ENCODE assay signal across 29 cellular contexts in the genomic region with DNA sequence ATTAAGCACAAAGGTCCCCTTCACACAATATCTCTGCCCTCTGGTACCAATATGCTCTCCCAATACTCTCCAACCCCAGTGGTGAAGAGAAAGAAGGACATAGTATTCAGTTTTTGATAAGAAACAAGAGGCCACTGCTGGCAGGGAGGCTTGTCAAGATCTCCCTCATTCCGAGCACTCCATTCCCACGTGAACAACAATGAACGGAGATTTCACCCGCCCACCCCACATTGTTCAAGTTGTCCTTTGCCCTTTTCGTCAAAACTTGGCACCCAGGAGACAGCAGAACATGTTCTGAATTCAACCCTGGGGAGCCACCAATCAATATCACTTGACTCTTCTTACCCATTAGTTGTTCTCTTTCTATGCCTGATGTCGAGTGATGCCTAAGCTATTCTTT.
"Had no signal": no experiment of that assay in that cellular context is flagged by ENCODE, and none has a peak within 500 bp of the region (broad histone marks: within the 10 kb centered on the region; RNA-seq: fewer than 3 reads in every experiment).

No MANE protein-coding gene starts in this region.

- H3K4me3 ChIP-seq: heart left ventricle, left ventricle myocardium inferior, lung, mucosa of descending colon, pancreas, prostate gland, sigmoid colon, spleen, tibial nerve, upper lobe of right lung had no signal

- H3K27ac ChIP-seq: heart left ventricle, left ventricle myocardium inferior, pancreas, prostate gland, sigmoid colon, spleen, tibial nerve, upper lobe of right lung had no signal

- ATAC-seq: heart left ventricle; left colon; mucosa of descending colon; naive thymus-derived CD8-positive, alpha-beta T cell; pancreas; right cardiac atrium; stimulated activated memory B cell treated with anti-CD40 and anti-IgM and Interleukin-4, amounts not matched to agents 10 μg/mL and 1 μg/mL and 100 μg/mL, for 72 hours; stimulated activated naive CD8-positive, alpha-beta T cell treated with anti-CD3 and anti-CD28 coated beads, Interleukin-15, amount 100 ng/mL, for 72 hours; upper lobe of right lung had no signal

- H3K36me3 ChIP-seq: heart left ventricle, left ventricle myocardium inferior, pancreas, prostate gland, sigmoid colon, spleen, tibial nerve, upper lobe of right lung had no signal

- H3K9me3 ChIP-seq: left ventricle myocardium inferior, mucosa of descending colon, pancreas, prostate gland, sigmoid colon, spleen, tibial nerve, upper lobe of right lung had no signal

- DNase-seq: heart left ventricle; hypothalamus; immature natural killer cell; kidney; left colon; left ventricle myocardium inferior; midbrain; mucosa of descending colon; naive thymus-derived CD8-positive, alpha-beta T cell; nucleus accumbens; pancreas; posterior cingulate gyrus; retina; right cardiac atrium; sigmoid colon; small intestine; spleen; stimulated activated CD4-positive, alpha-beta T cell treated with anti-CD3 and anti-CD28 coated beads, Interleukin-1b, Interleukin-23, amount 100 ng/mL, for 48 hours; stimulated activated CD4-positive, alpha-beta T cell treated with anti-CD3 and anti-CD28 coated beads, Interleukin-2, amount 100 ng/mL, for 48 hours; stimulated activated CD4-positive, alpha-beta T cell treated with anti-CD3 and anti-CD28 coated beads, Interleukin-4, amount 100 ng/mL, for 4 hours; stimulated activated CD8-positive, alpha-beta memory T cell treated with anti-CD3 and anti-CD28 coated beads, Interleukin-4, amount 100 ng/mL, for 48 hours; stimulated activated naive CD4-positive, alpha-beta T cell treated with Interleukin-2 at 50 U/mL for 16 hours; stimulated activated naive CD8-positive, alpha-beta T cell treated with anti-CD3 and anti-CD28 coated beads, Interleukin-15, amount 100 ng/mL, for 72 hours; substantia nigra; upper lobe of right lung had no signal

- H3K4me1 ChIP-seq: heart left ventricle, left ventricle myocardium inferior, pancreas, prostate gland, sigmoid colon, spleen, tibial nerve, upper lobe of right lung had no signal

- H3K27me3 ChIP-seq: pancreas, sigmoid colon, upper lobe of right lung had no signal
